ENCODE assay signal across 9 cellular contexts in genomic region chr12:31204995-31205582, GRCh38.
DNase-seq lines count a peak whose midpoint lies in the region; ATAC-seq lines count a peak whose summit lies in the region.
"Had no signal": no experiment of that assay in that cellular context is flagged by ENCODE, and none has a peak within 500 bp of the region (broad histone marks: within the 10 kb centered on the region; RNA-seq: fewer than 3 reads in every experiment).

No MANE protein-coding gene starts in this region.

- H3K27me3 Mint-ChIP-seq in memory B cell = peaks cover 6% of the 10 kb centered on the region

- H3K4me1 Mint-ChIP-seq in memory B cell = peaks cover 12% of the 10 kb centered on the region

- peak overlapping the region; percentile 87 for H3K27ac Mint-ChIP-seq in memory B cell
- H3K27ac Mint-ChIP-seq: brain had no signal

- H3K9me3 Mint-ChIP-seq in memory B cell = no peaks in the 10 kb centered on the region

- H3K4me3 Mint-ChIP-seq in memory B cell = peak overlapping the region; percentile 32
- H3K4me3 Mint-ChIP-seq: brain had no signal

- no peaks in the 10 kb centered on the region for H3K36me3 Mint-ChIP-seq in memory B cell
- H3K36me3 Mint-ChIP-seq: brain had no signal

- DNase-seq in RPMI7951 (ENCODE audit: low read depth) (peak; percentile 59), memory B cell (ENCODE audit: low spot score in 2 of 2) (peak in 1 of 2 donors; percentile 16), DMS79 treated with DMSO at 0.1 percent for 48 hours (lab: John Stamatoyannopoulos, UW) (no peak), DMS53 (lab: John Stamatoyannopoulos, UW) (no peak), NCI-H128 (lab: John Stamatoyannopoulos, UW; ENCODE audit: unreplicated experiment) (no peak), AG08395 (ENCODE audit: low spot score) (no peak)

- ATAC-seq in GM18867 (IDR thresholded peaks at IDR 0.05; ENCODE audit: unreplicated experiment) (peak; percentile 97), HG02610 (IDR thresholded peaks at IDR 0.05; ENCODE audit: unreplicated experiment) (peak; percentile 88), memory B cell (ENCODE audit: low read depth) (peak; percentile 97)
